ENCODE assay signal across 10 cellular contexts in genomic region chr11:68037481-68038225, GRCh38. TPM values are rescaled to one million over a fixed set of nuclear protein-coding genes. Genes with fewer than 3 reads are reported as not detected.
DNase-seq lines count a peak whose midpoint lies in the region; ATAC-seq and TF ChIP-seq lines count a peak whose summit lies in the region.
"Had no signal": no experiment of that assay in that cellular context is flagged by ENCODE, and none has a peak within 500 bp of the region (broad histone marks: within the 10 kb centered on the region; RNA-seq: fewer than 3 reads in every experiment).

No MANE protein-coding gene starts in this region.

- H3K9me3 ChIP-seq in heart right ventricle (no peaks in the 10 kb centered on the region), mucosa of rectum (ENCODE audit: control insufficient read depth in 2 of 2, low read length in 2 of 2) (no peaks in the 10 kb centered on the region)
- H3K9me3 ChIP-seq: MG63 had no signal

- TF ChIP-seq CTCF in heart right ventricle (IDR thresholded peaks at IDR 0.05): no peak

- DNase-seq in heart right ventricle (no peak), Right ventricle myocardium superior (no peak), NCI-H2081 treated with DMSO at 0.1 percent for 48 hours (lab: John Stamatoyannopoulos, UW) (no peak), NCI-H446 treated with DMSO at 0.1 percent for 48 hours (lab: John Stamatoyannopoulos, UW) (no peak)
- DNase-seq: MG63; stimulated activated CD4-positive, alpha-beta T cell treated with anti-CD3 and anti-CD28 coated beads, Interleukin-1b, Interleukin-23, amount 100 ng/mL, for 48 hours had no signal

- no peaks in the 10 kb centered on the region for H3K27me3 ChIP-seq in heart right ventricle
- no peaks in the 10 kb centered on the region for H3K27me3 ChIP-seq in mucosa of rectum (ENCODE audit: control insufficient read depth in 2 of 2, insufficient read depth in 2 of 2, low read length in 2 of 2)
- H3K27me3 ChIP-seq: MG63 had no signal

- peak overlapping the region; percentile 54 to 97 (median 94) for H3K27ac ChIP-seq in heart right ventricle
- H3K27ac ChIP-seq in adipose tissue (ENCODE audit: low read depth, low read length): peak overlapping the region; percentile 30
- peak overlapping the region; percentile 90 for H3K27ac ChIP-seq in mucosa of rectum (ENCODE audit: low read depth in 2 of 2, low read length in 2 of 2)

- ATAC-seq in heart right ventricle: no peak
- no peak for ATAC-seq in Right ventricle myocardium superior (ENCODE audit: poor library complexity)
- no peak for ATAC-seq in GM21390 (IDR thresholded peaks at IDR 0.05; ENCODE audit: unreplicated experiment)
- no peak for ATAC-seq in HG02588 (IDR thresholded peaks at IDR 0.05; ENCODE audit: unreplicated experiment)

- H3K4me1 ChIP-seq in heart right ventricle (peaks cover 30 to 78% (median 56%) of the 10 kb centered on the region in 9 donors), mucosa of rectum (ENCODE audit: control insufficient read depth in 2 of 2, insufficient read depth in 2 of 2, low read length in 2 of 2) (peaks cover 31 to 36% of the 10 kb centered on the region in 2 donors)

- WGBS in heart right ventricle, 2 donors: 77 to 83% methylated on average over 20 of the region's 20 CpGs
- 49 to 81% (median 74%) methylated on average over 20 of the region's 20 CpGs for WGBS in adipose tissue, 3 donors

- H3K4me3 ChIP-seq in heart right ventricle (peak overlapping the region in 6 of 10 donors; percentile 61 to 84 (median 70)), mucosa of rectum (ENCODE audit: low read length in 2 of 2) (no peak overlapping the region)

- H3K9ac ChIP-seq in mucosa of rectum (ENCODE audit: low read depth in 1 of 2, low read length in 2 of 2): peak overlapping the region in 1 of 2 donors; percentile 97

- intact Hi-C loops in heart right ventricle (cut with DNase I): loop anchor here in 4 of 10 donors (2.0 to 10.0 kb wide), 7 partner anchors 35 to 177 kb away; partner anchors contain the start of genes CHKA (in 3 of the 4), KMT5B (in 2 of the 4) and UNC93B1 (in 1 of the 4)
- intact Hi-C loops in Right ventricle myocardium superior (cut with DNase I): loop anchor here (10.0 kb wide), 1 partner anchor 87 kb away; the partner anchor contains the start of gene CHKA

- H3K36me3 ChIP-seq in heart right ventricle (peaks cover 0 to 45% (median 0%) of the 10 kb centered on the region in 9 donors), mucosa of rectum (ENCODE audit: control insufficient read depth in 2 of 2, insufficient read depth in 2 of 2, low read length in 2 of 2) (peaks cover 9 to 13% of the 10 kb centered on the region in 2 donors)

RNA-seq across cellular contexts. Expression of gene TCIRG1, which starts 1.2 kb away (rescaled TPM):
- total RNA-seq in heart right ventricle: 10 to 100 TPM in 9 of 10 donors, 1 to 10 TPM in 1; 7.9 to 44.8 (median 14.6) TPM
- 10 to 100 TPM; 41.9 to 91.4 TPM for polyA plus RNA-seq in heart right ventricle
- 22.3 TPM for total RNA-seq in Right ventricle myocardium superior
- 100 to 1,000 TPM; 109 to 263 (median 130) TPM for polyA plus RNA-seq in adipose tissue

RNA-seq across cellular contexts. Expression of gene NDUFS8, which starts 7.2 kb away (rescaled TPM):
- total RNA-seq in heart right ventricle (100 to 1,000 TPM; 330 to 492 (median 421) TPM), Right ventricle myocardium superior (474 TPM)
- polyA plus RNA-seq in heart right ventricle (100 to 1,000 TPM; 496 to 774 TPM), adipose tissue (100 to 1,000 TPM in 2 of 3 donors, 10 to 100 TPM in 1; 77.7 to 240 (median 115) TPM)

RNA-seq across cellular contexts. Expression of gene ALDH3B1, which starts 27.5 kb away (rescaled TPM):
- total RNA-seq in heart right ventricle: 10 to 100 TPM in 1 of 10 donors, 1 to 10 TPM in 9; 3.5 to 11.0 (median 4.3) TPM
- polyA plus RNA-seq in heart right ventricle: 1 to 10 TPM; 2.1 to 3.2 TPM
- total RNA-seq in Right ventricle myocardium superior: 4.4 TPM
- 1 to 10 TPM; 3.1 to 8.7 (median 6.9) TPM for polyA plus RNA-seq in adipose tissue

RNA-seq across cellular contexts. Expression of gene UNC93B1, which starts 33.8 kb away (rescaled TPM):
- total RNA-seq in heart right ventricle: 10 to 100 TPM in 2 of 10 donors, 1 to 10 TPM in 8; 3.2 to 18.2 (median 6.2) TPM
- 1 to 10 TPM; 8.8 to 9.1 TPM for polyA plus RNA-seq in heart right ventricle
- total RNA-seq in Right ventricle myocardium superior: 7.3 TPM
- 10 to 100 TPM; 10.7 to 27.1 (median 16.2) TPM for polyA plus RNA-seq in adipose tissue

Comparison
In these comparisons a context has a peak if more than half of its experiments do, and no peak if none do; other contexts are left out.
1. H3K27ac ChIP-seq: peak in every context shown above with its lines; median percentile 94 in heart right ventricle; 90 in mucosa of rectum; 30 in adipose tissue.
2. H3K4me3 ChIP-seq: peak in heart right ventricle (6 of 10); none in mucosa of rectum (0 of 2).